Comparison of ENCODE assay signal across 17 cellular contexts in the genomic region with DNA sequence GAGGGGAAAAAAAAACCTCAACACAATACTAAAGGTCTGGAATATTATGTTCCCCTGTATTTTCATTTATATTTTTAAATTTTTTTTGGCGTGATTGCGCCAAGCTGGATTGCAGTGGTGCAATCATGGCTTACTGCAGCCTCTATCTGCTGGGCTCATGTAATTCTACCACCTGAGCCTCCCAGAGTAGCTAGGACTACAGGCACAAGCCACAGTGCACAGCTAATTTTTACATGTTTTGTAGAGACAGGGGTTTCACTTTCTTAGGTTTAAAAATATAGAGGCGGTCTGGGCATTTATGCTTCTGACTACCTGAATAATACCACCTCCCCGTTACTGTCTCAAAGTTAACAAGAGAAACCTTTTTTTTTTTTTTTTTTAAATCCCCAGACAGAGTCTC. TPM values are rescaled to one million over a fixed set of nuclear protein-coding genes. Genes with fewer than 3 reads are reported as not detected.
DNase-seq lines count a peak whose midpoint lies in the region; ATAC-seq and TF ChIP-seq lines count a peak whose summit lies in the region.
"Had no signal": no experiment of that assay in that cellular context is flagged by ENCODE, and none has a peak within 500 bp of the region (broad histone marks: within the 10 kb centered on the region; RNA-seq: fewer than 3 reads in every experiment).

No MANE protein-coding gene starts in this region.

- no peak overlapping the region for H2BK5ac ChIP-seq in trophoblast cell (ENCODE audit: low read depth, low read length, poor library complexity)

- H2AK5ac ChIP-seq in trophoblast cell (ENCODE audit: low read length) = no peak overlapping the region

- no peak overlapping the region for H3K4me3 ChIP-seq in trophoblast cell (ENCODE audit: low read depth, low read length)
- H3K4me3 ChIP-seq: A549 had no signal

- no peak overlapping the region for H2AFZ ChIP-seq in trophoblast cell (ENCODE audit: insufficient read depth, low read length, poor library complexity)

- H2BK12ac ChIP-seq in trophoblast cell (ENCODE audit: low read length) = no peak overlapping the region

- no peak overlapping the region for H3K23ac ChIP-seq in trophoblast cell (ENCODE audit: low read length)

- no peak overlapping the region for H3K27ac ChIP-seq in trophoblast cell (ENCODE audit: low read depth, low read length)
- H3K27ac ChIP-seq: 22Rv1, A549, C4-2B had no signal

- no peak overlapping the region for H3K18ac ChIP-seq in trophoblast cell (ENCODE audit: low read length)

- no peak overlapping the region for H3K4me3 Mint-ChIP-seq in activated T-cell treated with anti-CD3 and anti-CD28 coated beads, Interleukin-2, amount 50 U/mL, for 72 hours
- H3K4me3 Mint-ChIP-seq in chondrocyte (ENCODE audit: unreplicated experiment) = no peak overlapping the region
- H3K4me3 Mint-ChIP-seq in activated CD8-positive, alpha-beta T cell treated with anti-CD3 and anti-CD28 coated beads, Interleukin-2, amount 10 ng/mL, durations not matched to agents 7 days and 5 days = no peak overlapping the region
- H3K4me3 Mint-ChIP-seq: CD4-positive, alpha-beta T cell; HFFc6 had no signal

- H3K4me2 ChIP-seq in trophoblast cell (ENCODE audit: low read length) = no peak overlapping the region
- H3K4me2 ChIP-seq: A549 had no signal

- CTCF ChIA-PET in activated CD8-positive, alpha-beta T cell treated with anti-CD3 and anti-CD28 coated beads, Interleukin-2, amount 10 ng/mL, durations not matched to agents 7 days and 5 days (lab: Charles Lee) = no interaction called here

- H3K9me3 Mint-ChIP-seq in activated T-cell treated with anti-CD3 and anti-CD28 coated beads, Interleukin-2, amount 50 U/mL, for 72 hours = no peaks in the 10 kb centered on the region
- H3K9me3 Mint-ChIP-seq in chondrocyte (ENCODE audit: low read depth) = no peaks in the 10 kb centered on the region
- no peaks in the 10 kb centered on the region for H3K9me3 Mint-ChIP-seq in activated CD8-positive, alpha-beta T cell treated with anti-CD3 and anti-CD28 coated beads, Interleukin-2, amount 10 ng/mL, durations not matched to agents 7 days and 5 days (ENCODE audit: insufficient read depth)
- H3K9me3 Mint-ChIP-seq: CD4-positive, alpha-beta T cell; HFFc6 had no signal

- H3K36me3 ChIP-seq in trophoblast cell (ENCODE audit: control insufficient read depth in 1 of 2, insufficient read depth in 2 of 2, low read length in 2 of 2) = peaks cover 0 to 7% of the 10 kb centered on the region in 2 experiments

- no peaks in the 10 kb centered on the region for H3K27me3 ChIP-seq in trophoblast cell (ENCODE audit: insufficient read depth, low read length)

- H4K8ac ChIP-seq in trophoblast cell (ENCODE audit: low read depth, low read length) = no peak overlapping the region

- H4K12ac ChIP-seq in trophoblast cell (ENCODE audit: low read depth, low read length) = no peak overlapping the region

- WGBS in trophoblast cell (ENCODE audit: extremely low coverage, insufficient coverage, insufficient read length) = no CpG with 5 or more reads among the region's 4 CpGs

- H3K9me3 ChIP-seq in trophoblast cell (ENCODE audit: insufficient read depth, low read depth, low read length) = no peaks in the 10 kb centered on the region
- H3K9me3 ChIP-seq: A549, Caco-2 had no signal

- peak overlapping the region; percentile 75 for H3K4ac ChIP-seq in trophoblast cell (ENCODE audit: low read depth, low read length)

- H3K27me3 Mint-ChIP-seq in activated T-cell treated with anti-CD3 and anti-CD28 coated beads, Interleukin-2, amount 50 U/mL, for 72 hours (ENCODE audit: low read depth) = no peaks in the 10 kb centered on the region
- no peaks in the 10 kb centered on the region for H3K27me3 Mint-ChIP-seq in chondrocyte (ENCODE audit: low read depth)
- H3K27me3 Mint-ChIP-seq in activated CD8-positive, alpha-beta T cell treated with anti-CD3 and anti-CD28 coated beads, Interleukin-2, amount 10 ng/mL, durations not matched to agents 7 days and 5 days (ENCODE audit: low read depth) = no peaks in the 10 kb centered on the region
- H3K27me3 Mint-ChIP-seq: CD4-positive, alpha-beta T cell had no signal

- H3K9ac ChIP-seq in trophoblast cell (ENCODE audit: low read length) = no peak overlapping the region

- no peak for ATAC-seq in activated T-cell treated with anti-CD3 and anti-CD28 coated beads, Interleukin-2, amount 50 U/mL, for 72 hours (replicated peaks in 1 of 2)
- ATAC-seq in activated CD8-positive, alpha-beta T cell treated with anti-CD3 and anti-CD28 coated beads, Interleukin-2, amount 10 ng/mL, durations not matched to agents 7 days and 5 days = no peak
- ATAC-seq in GM18858 (IDR thresholded peaks at IDR 0.05; ENCODE audit: unreplicated experiment) (no peak), GM21447 (IDR thresholded peaks at IDR 0.05; ENCODE audit: unreplicated experiment) (no peak)
- ATAC-seq: A549, HCT116 had no signal

- H3K36me3 Mint-ChIP-seq in activated T-cell treated with anti-CD3 and anti-CD28 coated beads, Interleukin-2, amount 50 U/mL, for 72 hours (ENCODE audit: insufficient read depth in 2 of 2) = peaks cover 0 to 10% of the 10 kb centered on the region in 2 donors
- no peaks in the 10 kb centered on the region for H3K36me3 Mint-ChIP-seq in chondrocyte (ENCODE audit: low read depth)
- peaks cover 21% of the 10 kb centered on the region for H3K36me3 Mint-ChIP-seq in activated CD8-positive, alpha-beta T cell treated with anti-CD3 and anti-CD28 coated beads, Interleukin-2, amount 10 ng/mL, durations not matched to agents 7 days and 5 days (ENCODE audit: low read depth)

- H3K27ac Mint-ChIP-seq in activated T-cell treated with anti-CD3 and anti-CD28 coated beads, Interleukin-2, amount 50 U/mL, for 72 hours = peak overlapping the region; percentile 72
- H3K27ac Mint-ChIP-seq in chondrocyte (ENCODE audit: unreplicated experiment) = peak overlapping the region; percentile 49
- no peak overlapping the region for H3K27ac Mint-ChIP-seq in activated CD8-positive, alpha-beta T cell treated with anti-CD3 and anti-CD28 coated beads, Interleukin-2, amount 10 ng/mL, durations not matched to agents 7 days and 5 days
- H3K27ac Mint-ChIP-seq: CD4-positive, alpha-beta T cell; HFFc6 had no signal

- no peaks in the 10 kb centered on the region for H3K79me1 ChIP-seq in trophoblast cell (ENCODE audit: low read length)

- no peaks in the 10 kb centered on the region for H3K4me1 ChIP-seq in trophoblast cell (ENCODE audit: control insufficient read depth in 1 of 2, insufficient read depth in 2 of 2, low read length in 2 of 2)
- H3K4me1 ChIP-seq: Caco-2 had no signal

- POLR2A ChIA-PET in activated CD8-positive, alpha-beta T cell treated with anti-CD3 and anti-CD28 coated beads, Interleukin-2, amount 10 ng/mL, durations not matched to agents 7 days and 5 days (lab: Charles Lee) = interaction anchor here (0.6 kb wide), 1 partner anchor 58 kb away, joined by 4 read pairs; no protein-coding TSS in a partner anchor

- H2BK120ac ChIP-seq in trophoblast cell (ENCODE audit: insufficient read depth, low read length, poor library complexity) = no peak overlapping the region

- H4K91ac ChIP-seq in trophoblast cell (ENCODE audit: low read depth, low read length) = no peak overlapping the region

- H3K4me1 Mint-ChIP-seq in activated T-cell treated with anti-CD3 and anti-CD28 coated beads, Interleukin-2, amount 50 U/mL, for 72 hours (ENCODE audit: low read depth) = peaks cover 17% of the 10 kb centered on the region
- H3K4me1 Mint-ChIP-seq in chondrocyte (ENCODE audit: low read depth) = peaks cover 67% of the 10 kb centered on the region
- peaks cover 9% of the 10 kb centered on the region for H3K4me1 Mint-ChIP-seq in activated CD8-positive, alpha-beta T cell treated with anti-CD3 and anti-CD28 coated beads, Interleukin-2, amount 10 ng/mL, durations not matched to agents 7 days and 5 days (ENCODE audit: low read depth)

- H3K14ac ChIP-seq in trophoblast cell (ENCODE audit: low read length) = no peak overlapping the region

- peaks cover 10% of the 10 kb centered on the region for H3K79me2 ChIP-seq in trophoblast cell (ENCODE audit: control insufficient read depth, insufficient read depth, low read length, poor library complexity)

- no peak for TF ChIP-seq CTCF in chondrocyte (IDR thresholded peaks at IDR 0.05)

- no peak for DNase-seq in activated T-cell treated with anti-CD3 and anti-CD28 coated beads, Interleukin-2, amount 50 U/mL, for 72 hours
- DNase-seq in activated T-cell treated with anti-CD3 and anti-CD28 coated beads, Interleukin-2, amount 50 U/mL, for 1 hour = no peak
- DNase-seq in chondrocyte (ENCODE audit: low spot score) (no peak), trophoblast cell (no peak)
- no peak for DNase-seq in activated CD8-positive, alpha-beta T cell treated with anti-CD3 and anti-CD28 coated beads, Interleukin-2, amount 10 ng/mL, durations not matched to agents 7 days and 5 days
- DNase-seq: AML-193; Caco-2; CD4-positive, alpha-beta T cell; GOT3; H7; HFFc6 had no signal

RNA-seq across cellular contexts. Expression of a gene that starts 51.1 kb away (rescaled TPM):
- total RNA-seq in activated T-cell treated with anti-CD3 and anti-CD28 coated beads, Interleukin-2, amount 50 U/mL, for 72 hours = 100 to 1,000 TPM; 135 to 149 TPM
- 376 to 414 TPM (median 401 TPM) in 3 replicates for total RNA-seq in chondrocyte
- polyA plus RNA-seq in trophoblast cell (2013) = 144 and 149 TPM in 2 replicates
- 100 to 1,000 TPM; 119 to 120 TPM for total RNA-seq in activated CD8-positive, alpha-beta T cell treated with anti-CD3 and anti-CD28 coated beads, Interleukin-2, amount 10 ng/mL, durations not matched to agents 7 days and 5 days
